In the genomic region with DNA sequence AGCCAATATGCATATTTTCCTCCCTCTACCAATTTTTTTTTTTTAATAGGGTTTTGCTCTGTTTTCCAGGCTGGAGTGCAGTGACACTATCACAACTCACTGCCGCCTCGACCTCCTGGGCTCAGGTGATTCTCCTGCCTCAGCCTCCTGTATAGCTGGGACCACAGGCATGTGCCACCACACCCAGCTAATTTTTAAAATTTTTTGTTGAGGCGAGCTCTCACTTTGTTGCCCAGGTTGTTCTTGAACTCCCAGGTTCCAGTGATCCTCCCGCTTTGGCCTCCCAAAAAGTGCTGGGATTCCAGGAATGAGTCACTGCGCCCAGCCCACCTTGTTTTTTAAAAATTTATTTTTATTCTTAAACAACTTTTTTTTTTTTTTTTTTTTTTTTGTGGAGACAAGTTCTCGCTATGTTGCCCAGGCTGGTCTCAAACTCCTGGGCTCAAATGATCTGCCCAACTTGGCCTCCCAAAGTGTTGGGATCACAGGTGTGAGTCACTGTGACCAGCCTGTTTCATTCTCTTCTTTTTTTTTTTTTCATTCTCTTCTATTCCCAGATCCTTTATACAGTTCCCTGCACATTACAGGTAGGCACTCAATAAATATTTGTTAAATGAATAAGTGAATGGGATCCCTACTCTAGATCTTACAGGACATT, we compare ENCODE assay signal across 1 cellular context.
TF ChIP-seq lines count a peak whose summit lies in the region.

No MANE protein-coding gene starts in this region.

TF ChIP-seq in endothelial cell of umbilical vein, 7 proteins besides CTCF, POLR2A, EP300 and RAD21:
- no peak for TF ChIP-seq FOS (IDR thresholded peaks at IDR 0.05; ENCODE audit: borderline replicate concordance, insufficient read depth, low read length)
- no peak for TF ChIP-seq POLR2AphosphoS5 (IDR thresholded peaks at IDR 0.05; ENCODE audit: insufficient read depth, low read depth, low read length)
- TF ChIP-seq MYC (IDR thresholded peaks at IDR 0.05; ENCODE audit: low read depth, low read length): no peak
- TF ChIP-seq JUN (IDR thresholded peaks at IDR 0.05; ENCODE audit: borderline replicate concordance, insufficient read depth, insufficient read length, low read depth): no peak
- TF ChIP-seq EZH2 (IDR thresholded peaks at IDR 0.05; ENCODE audit: borderline replicate concordance, low read depth, low read length, severe bottlenecking): no peak
- TF ChIP-seq, protein P1, sequence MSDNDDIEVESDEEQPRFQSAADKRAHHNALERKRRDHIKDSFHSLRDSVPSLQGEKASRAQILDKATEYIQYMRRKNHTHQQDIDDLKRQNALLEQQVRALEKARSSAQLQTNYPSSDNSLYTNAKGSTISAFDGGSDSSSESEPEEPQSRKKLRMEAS (IDR thresholded peaks at IDR 0.05; ENCODE audit: insufficient read depth, insufficient read length): no peak
- no peak for TF ChIP-seq GATA2 (IDR thresholded peaks at IDR 0.05; ENCODE audit: insufficient read depth, insufficient read length, low read depth, low read length)
